ENCODE assay signal across 2 cellular contexts in the genomic region with DNA sequence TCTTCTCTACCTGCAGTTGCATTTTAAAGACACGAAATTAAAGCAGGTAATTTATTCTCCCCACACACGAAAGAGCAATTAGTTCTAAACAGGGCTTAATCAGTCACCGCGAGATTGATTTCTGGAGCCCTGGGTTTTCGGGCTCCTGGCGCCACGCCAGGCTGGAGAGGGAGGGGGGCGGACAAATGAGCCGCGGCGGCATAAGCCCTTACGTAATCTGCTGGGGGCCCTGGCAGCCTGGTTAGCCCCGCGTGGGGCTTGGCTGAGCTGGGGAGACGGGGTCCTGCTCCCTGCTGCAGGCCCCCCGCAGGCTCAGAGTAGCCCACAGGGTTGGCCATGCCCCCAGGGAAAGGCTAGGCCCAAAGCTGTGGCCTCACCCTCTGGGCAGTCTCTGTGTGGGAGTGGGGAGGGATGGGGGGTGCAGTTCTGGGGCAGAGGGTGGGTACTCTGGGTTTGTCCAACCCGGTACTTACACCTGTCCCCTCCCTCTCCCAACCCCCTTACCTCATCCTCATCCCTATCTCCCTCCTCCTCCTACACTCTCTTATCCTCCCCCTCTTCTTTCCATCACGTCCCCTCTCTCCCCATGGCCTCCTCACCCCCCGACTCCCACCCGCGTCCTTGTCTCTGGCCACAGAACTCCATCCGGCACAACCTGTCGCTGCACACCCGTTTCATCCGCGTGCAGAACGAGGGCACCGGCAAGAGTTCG.
TF ChIP-seq lines count a peak whose summit lies in the region.

No MANE protein-coding gene starts in this region.

TF ChIP-seq in A549, 52 proteins besides CTCF, POLR2A, EP300 and RAD21 (continued from another document):
- no peak for TF ChIP-seq PBX3 (IDR thresholded peaks at IDR 0.05)
- no peak for TF ChIP-seq RCOR1 (IDR thresholded peaks at IDR 0.05; ENCODE audit: low read depth, low read length)
- TF ChIP-seq BHLHE40 (IDR thresholded peaks at IDR 0.05; ENCODE audit: low read depth, low read length) = no peak

TF ChIP-seq in SK-N-SH, 30 proteins besides CTCF, POLR2A, EP300 and RAD21 (continued from another document):
- TF ChIP-seq, protein P1, sequence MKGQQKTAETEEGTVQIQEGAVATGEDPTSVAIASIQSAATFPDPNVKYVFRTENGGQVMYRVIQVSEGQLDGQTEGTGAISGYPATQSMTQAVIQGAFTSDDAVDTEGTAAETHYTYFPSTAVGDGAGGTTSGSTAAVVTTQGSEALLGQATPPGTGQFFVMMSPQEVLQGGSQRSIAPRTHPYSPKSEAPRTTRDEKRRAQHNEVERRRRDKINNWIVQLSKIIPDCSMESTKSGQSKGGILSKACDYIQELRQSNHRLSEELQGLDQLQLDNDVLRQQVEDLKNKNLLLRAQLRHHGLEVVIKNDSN (IDR thresholded peaks at IDR 0.05; ENCODE audit: borderline replicate concordance, low read depth) = no peak
